Comparison of ENCODE assay signal across 11 cellular contexts in the genomic region with DNA sequence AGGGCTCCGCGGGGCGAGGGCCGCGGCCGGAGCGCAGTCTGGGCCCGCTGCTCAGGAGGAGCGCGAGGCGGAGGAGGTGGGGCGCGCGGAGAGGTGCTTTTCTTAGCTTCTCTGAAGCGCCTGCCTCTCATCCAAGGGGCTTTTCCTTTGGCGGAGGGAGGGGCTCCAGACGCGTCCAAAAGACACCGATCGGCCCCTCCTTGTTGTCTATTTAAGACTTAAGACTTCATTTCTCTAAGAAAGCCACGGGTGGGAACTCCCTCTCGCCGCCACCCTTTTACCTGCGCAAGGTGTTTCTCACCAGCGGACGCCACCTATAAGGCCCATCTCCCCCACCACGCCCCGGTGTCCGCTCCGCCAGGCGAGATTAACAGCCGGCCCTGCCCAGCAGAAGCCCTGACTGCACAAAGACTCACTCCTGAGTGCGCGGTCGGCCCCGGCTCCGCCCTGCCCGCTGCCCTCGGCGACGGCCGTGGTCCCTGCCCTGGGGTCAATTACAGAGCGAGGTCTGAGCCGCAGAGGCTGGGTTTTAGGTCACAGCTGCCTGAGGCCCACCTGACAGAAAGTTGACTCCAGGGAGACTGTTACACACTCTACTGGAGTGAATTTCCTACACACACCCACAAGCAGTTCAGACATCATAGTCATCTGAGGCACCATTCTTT. TPM values are rescaled to one million over a fixed set of nuclear protein-coding genes. Genes with fewer than 3 reads are reported as not detected.
DNase-seq lines count a peak whose midpoint lies in the region; ATAC-seq and TF ChIP-seq lines count a peak whose summit lies in the region.
"Had no signal": no experiment of that assay in that cellular context is flagged by ENCODE, and none has a peak within 500 bp of the region (broad histone marks: within the 10 kb centered on the region; RNA-seq: fewer than 3 reads in every experiment).

A gene (minus strand): TSS at position 402 of the 665 bp plus-strand sequence. CDS start 450 bp downstream, outside the sequence.

- CTCF ChIA-PET in activated naive CD4-positive, alpha-beta T cell treated with anti-CD3 and anti-CD28 coated beads, Interleukin-2, amount 10 ng/mL, durations not matched to agents 7 days and 5 days (lab: Charles Lee) = no interaction called here

- H3K36me3 ChIP-seq in duodenal mucosa (ENCODE audit: control insufficient read depth in 1 of 2, insufficient read depth in 2 of 2, low read length in 2 of 2) (no peaks in the 10 kb centered on the region), vagina (no peaks in the 10 kb centered on the region)

- TF ChIP-seq CTCF in mesothelial cell of epicardium (IDR thresholded peaks at IDR 0.05; ENCODE audit: unreplicated experiment) (no peak), vagina (IDR thresholded peaks at IDR 0.05) (no peak), natural killer cell (IDR thresholded peaks at IDR 0.05) (no peak)

- intact Hi-C loops in vagina (cut with DNase I) = no loop called here
- intact Hi-C loops in natural killer cell (cut with micrococcal nuclease) = loop anchor here (10.0 kb wide), 1 partner anchor 53 kb away; no protein-coding TSS in a partner anchor

- no peak within 1 kb of the TSS for H3K27ac Mint-ChIP-seq in activated naive CD4-positive, alpha-beta T cell treated with anti-CD3 and anti-CD28 coated beads, Interleukin-2, amount 10 ng/mL, durations not matched to agents 7 days and 5 days
- H3K27ac Mint-ChIP-seq in mesothelial cell of epicardium (peak within 1 kb of the TSS; percentile 97), natural killer cell (no peak within 1 kb of the TSS)
- H3K27ac Mint-ChIP-seq: B cell had no signal

- H3K27me3 ChIP-seq in duodenal mucosa (ENCODE audit: control insufficient read depth in 1 of 2, insufficient read depth in 2 of 2, low read length in 2 of 2) (no peaks in the 10 kb centered on the region), vagina (no peaks in the 10 kb centered on the region)

- no peak for DNase-seq in activated naive CD4-positive, alpha-beta T cell treated with anti-CD3 and anti-CD28 coated beads, Interleukin-2, amount 10 ng/mL, durations not matched to agents 7 days and 5 days
- DNase-seq in activated naive CD4-positive, alpha-beta T cell treated with anti-CD3 and anti-CD28 coated beads, Interleukin-2, amount 50 U/mL, for 16 hours = no peak
- peak; percentile 33 to 63 for DNase-seq in mesothelial cell of epicardium (ENCODE audit: low spot score in 2 of 2, unreplicated experiment in 2 of 2)
- no peak for DNase-seq in vagina (ENCODE audit: extremely low spot score in 2 of 2)
- DNase-seq in NCI-H146 (lab: John Stamatoyannopoulos, UW) = no peak
- no peak for DNase-seq in natural killer cell
- no peak for DNase-seq in activated T-cell treated with anti-CD3 and anti-CD28 coated beads for 4 hours

- no peaks in the 10 kb centered on the region for H3K36me3 Mint-ChIP-seq in activated naive CD4-positive, alpha-beta T cell treated with anti-CD3 and anti-CD28 coated beads, Interleukin-2, amount 10 ng/mL, durations not matched to agents 7 days and 5 days
- H3K36me3 Mint-ChIP-seq in mesothelial cell of epicardium (no peaks in the 10 kb centered on the region), natural killer cell (peaks cover 17% of the 10 kb centered on the region)

- H3K9me3 ChIP-seq in duodenal mucosa (ENCODE audit: control insufficient read depth in 1 of 2, low read length in 2 of 2) = no peaks in the 10 kb centered on the region
- H3K9me3 ChIP-seq in vagina = no peaks in the 10 kb centered on the region

- peak within 1 kb of the TSS; percentile 39 for H3K4me3 Mint-ChIP-seq in activated naive CD4-positive, alpha-beta T cell treated with anti-CD3 and anti-CD28 coated beads, Interleukin-2, amount 10 ng/mL, durations not matched to agents 7 days and 5 days
- H3K4me3 Mint-ChIP-seq in mesothelial cell of epicardium (peak within 1 kb of the TSS; percentile 88), natural killer cell (no peak within 1 kb of the TSS)
- H3K4me3 Mint-ChIP-seq: B cell had no signal

- ATAC-seq in natural killer cell = no peak

- H3K27me3 Mint-ChIP-seq in activated naive CD4-positive, alpha-beta T cell treated with anti-CD3 and anti-CD28 coated beads, Interleukin-2, amount 10 ng/mL, durations not matched to agents 7 days and 5 days = peaks cover 29% of the 10 kb centered on the region
- H3K27me3 Mint-ChIP-seq in mesothelial cell of epicardium (ENCODE audit: low read depth) (no peaks in the 10 kb centered on the region), natural killer cell (ENCODE audit: low read depth in 2 of 2) (peaks cover 18 to 34% of the 10 kb centered on the region in 2 donors)

- peaks cover 22 to 23% of the 10 kb centered on the region in 2 donors for H3K4me1 ChIP-seq in duodenal mucosa (ENCODE audit: control insufficient read depth in 1 of 2, insufficient read depth in 2 of 2, low read length in 2 of 2)
- no peaks in the 10 kb centered on the region for H3K4me1 ChIP-seq in vagina

- H3K4me3 ChIP-seq in duodenal mucosa (ENCODE audit: low read depth in 1 of 2, low read length in 2 of 2) = peak within 1 kb of the TSS; percentile 78 to 83
- H3K4me3 ChIP-seq in vagina = peak within 1 kb of the TSS; percentile 52 to 56

- TF ChIP-seq POLR2A in vagina (IDR thresholded peaks at IDR 0.05) = no peak

- peak within 1 kb of the TSS; percentile 90 for H3K27ac ChIP-seq in duodenal mucosa (ENCODE audit: low read depth, low read length)
- peak within 1 kb of the TSS; percentile 77 for H3K27ac ChIP-seq in vagina

- H3K4me1 Mint-ChIP-seq in activated naive CD4-positive, alpha-beta T cell treated with anti-CD3 and anti-CD28 coated beads, Interleukin-2, amount 10 ng/mL, durations not matched to agents 7 days and 5 days = no peaks in the 10 kb centered on the region
- H3K4me1 Mint-ChIP-seq in mesothelial cell of epicardium = peaks cover 45% of the 10 kb centered on the region
- H3K4me1 Mint-ChIP-seq in natural killer cell = no peaks in the 10 kb centered on the region
- H3K4me1 Mint-ChIP-seq: B cell had no signal

- H3K9ac ChIP-seq in duodenal mucosa (ENCODE audit: low read depth in 1 of 2, low read length in 2 of 2) = peak within 1 kb of the TSS; percentile 68 to 93

- no peaks in the 10 kb centered on the region for H3K9me3 Mint-ChIP-seq in activated naive CD4-positive, alpha-beta T cell treated with anti-CD3 and anti-CD28 coated beads, Interleukin-2, amount 10 ng/mL, durations not matched to agents 7 days and 5 days
- H3K9me3 Mint-ChIP-seq in mesothelial cell of epicardium = no peaks in the 10 kb centered on the region
- H3K9me3 Mint-ChIP-seq in natural killer cell = peaks cover 2% of the 10 kb centered on the region in 2 donors

RNA-seq across cellular contexts. Expression of the gene that starts here (rescaled TPM):
- 61.3 to 64.7 TPM (median 63.0 TPM) in 3 replicates for total RNA-seq in mesothelial cell of epicardium
- total RNA-seq in vagina = 108 TPM
- under 1 TPM in 2 of 3 donors, not detected in 1; 0.32 to 0.40 TPM for total RNA-seq in natural killer cell
- total RNA-seq: B cell, endothelial cell of umbilical vein, LHCN-M2 had no signal

Comparison
In these comparisons a context has a peak if more than half of its experiments do, and no peak if none do; other contexts are left out.
1. RNA of the gene that starts here (total RNA-seq): 108 TPM in vagina (single experiment) and 61.3 to 64.7 TPM in mesothelial cell of epicardium; 0.32 to 0.40 TPM in natural killer cell; every median in the first group is over 10 times any median in the second.
2. DNase-seq: peak in mesothelial cell of epicardium (2 of 2); none in activated naive CD4-positive, alpha-beta T cell treated with anti-CD3 and anti-CD28 coated beads, Interleukin-2, amount 10 ng/mL, durations not matched to agents 7 days and 5 days (single experiment), activated naive CD4-positive, alpha-beta T cell treated with anti-CD3 and anti-CD28 coated beads, Interleukin-2, amount 50 U/mL, for 16 hours (single experiment), vagina (0 of 2), NCI-H146 (single experiment), natural killer cell (single experiment) and activated T-cell treated with anti-CD3 and anti-CD28 coated beads for 4 hours (single experiment).